8 cellular contexts compared by ENCODE assay signal in the genomic region with DNA sequence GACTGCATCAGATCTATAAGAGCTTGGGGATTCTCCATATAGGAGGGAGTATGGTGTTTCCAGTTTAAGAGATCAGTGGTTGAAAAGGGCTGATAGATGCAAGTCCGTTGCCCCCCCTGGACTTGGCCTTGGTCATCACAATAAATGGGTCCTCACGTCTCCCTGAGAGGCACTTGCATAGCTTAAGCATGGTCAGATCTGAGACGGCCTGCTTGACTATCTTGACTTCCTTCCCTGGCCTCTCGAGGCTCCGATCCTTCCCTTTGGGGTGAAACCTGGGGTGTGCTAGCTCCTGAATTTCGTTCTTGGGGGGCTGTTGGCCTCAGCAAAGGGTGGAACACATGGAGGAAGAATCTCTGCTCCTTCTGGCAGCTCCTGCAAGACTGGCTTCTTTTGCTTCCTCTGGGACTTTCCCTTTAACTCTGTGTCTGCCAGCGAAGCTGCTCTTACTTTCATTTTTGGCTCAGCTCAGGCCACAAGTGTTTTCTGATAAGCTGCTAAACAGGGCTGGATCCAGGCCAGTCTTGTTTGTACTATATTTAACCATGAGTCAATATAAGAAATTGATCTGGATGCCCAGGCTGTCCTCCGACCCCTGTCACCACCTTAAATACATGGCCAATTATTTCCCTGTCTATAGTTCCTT. TPM values are rescaled to one million over a fixed set of nuclear protein-coding genes. Genes with fewer than 3 reads are reported as not detected.
DNase-seq lines count a peak whose midpoint lies in the region; ATAC-seq and TF ChIP-seq lines count a peak whose summit lies in the region.

No MANE protein-coding gene starts in this region.

- in situ Hi-C loops in GM13977 (cut with MboI; ENCODE audit: low pct_unique_long_range_greater_than_20kb, low sequenced_read_pairs, unreplicated experiment): no loop called here

- TF ChIP-seq CTCF in GM13977 (IDR thresholded peaks at IDR 0.05; ENCODE audit: extremely low read depth, insufficient read depth, missing control alignments): no peak

- peak; percentile 94 for ATAC-seq in GM21723 (IDR thresholded peaks at IDR 0.05; ENCODE audit: unreplicated experiment)

- peak; percentile 56 for DNase-seq in GM13977 (ENCODE audit: low spot score)
- DNase-seq in M059J (ENCODE audit: low read depth): peak; percentile 47
- DNase-seq in astrocyte of the hippocampus (ENCODE audit: low read depth, low spot score): peak; percentile 41
- peak; percentile 62 for DNase-seq in myocyte (ENCODE audit: low read depth)
- DNase-seq in SW 1271 (lab: John Stamatoyannopoulos, UW): no peak
- no peak for DNase-seq in activated gamma-delta T cell (lab: John Stamatoyannopoulos, UW)
- no peak for DNase-seq in NCI-H2081 treated with DMSO at 0.1 percent for 48 hours (lab: John Stamatoyannopoulos, UW)

RNA-seq across cellular contexts. Expression of a gene that starts 11.2 kb away (rescaled TPM):
- total RNA-seq in M059J (2014; rRNA removed; shearing (Covaris generic)): 3.7 and 4.0 TPM in 2 replicates
- 2.5 and 3.9 TPM in 2 replicates for total RNA-seq in myocyte
- polyA plus RNA-seq in myocyte (2012): 1.2 TPM

RNA-seq across cellular contexts. Expression of a gene that starts 20.7 kb away (rescaled TPM):
- total RNA-seq in M059J (2014; rRNA removed; shearing (Covaris generic)): 1.3 and 5.2 TPM in 2 replicates
- 1.7 and 3.6 TPM in 2 replicates for total RNA-seq in myocyte
- polyA plus RNA-seq in myocyte (2012): 1.3 TPM

RNA-seq across cellular contexts. Expression of a gene that starts 53.6 kb away (rescaled TPM):
- total RNA-seq in M059J (2014; rRNA removed; shearing (Covaris generic)): 34.2 and 37.0 TPM in 2 replicates
- 28.6 and 35.2 TPM in 2 replicates for total RNA-seq in myocyte
- polyA plus RNA-seq in myocyte (2012): 32.8 TPM

Comparison
In these comparisons a context has a peak if more than half of its experiments do, and no peak if none do; other contexts are left out.
1. DNase-seq: peak in GM13977 (single experiment), M059J (single experiment), astrocyte of the hippocampus (single experiment) and myocyte (single experiment); none in SW 1271 (0 of 2), activated gamma-delta T cell (single experiment) and NCI-H2081 treated with DMSO at 0.1 percent for 48 hours (single experiment).